19 cellular contexts compared by ENCODE assay signal in the genomic region with DNA sequence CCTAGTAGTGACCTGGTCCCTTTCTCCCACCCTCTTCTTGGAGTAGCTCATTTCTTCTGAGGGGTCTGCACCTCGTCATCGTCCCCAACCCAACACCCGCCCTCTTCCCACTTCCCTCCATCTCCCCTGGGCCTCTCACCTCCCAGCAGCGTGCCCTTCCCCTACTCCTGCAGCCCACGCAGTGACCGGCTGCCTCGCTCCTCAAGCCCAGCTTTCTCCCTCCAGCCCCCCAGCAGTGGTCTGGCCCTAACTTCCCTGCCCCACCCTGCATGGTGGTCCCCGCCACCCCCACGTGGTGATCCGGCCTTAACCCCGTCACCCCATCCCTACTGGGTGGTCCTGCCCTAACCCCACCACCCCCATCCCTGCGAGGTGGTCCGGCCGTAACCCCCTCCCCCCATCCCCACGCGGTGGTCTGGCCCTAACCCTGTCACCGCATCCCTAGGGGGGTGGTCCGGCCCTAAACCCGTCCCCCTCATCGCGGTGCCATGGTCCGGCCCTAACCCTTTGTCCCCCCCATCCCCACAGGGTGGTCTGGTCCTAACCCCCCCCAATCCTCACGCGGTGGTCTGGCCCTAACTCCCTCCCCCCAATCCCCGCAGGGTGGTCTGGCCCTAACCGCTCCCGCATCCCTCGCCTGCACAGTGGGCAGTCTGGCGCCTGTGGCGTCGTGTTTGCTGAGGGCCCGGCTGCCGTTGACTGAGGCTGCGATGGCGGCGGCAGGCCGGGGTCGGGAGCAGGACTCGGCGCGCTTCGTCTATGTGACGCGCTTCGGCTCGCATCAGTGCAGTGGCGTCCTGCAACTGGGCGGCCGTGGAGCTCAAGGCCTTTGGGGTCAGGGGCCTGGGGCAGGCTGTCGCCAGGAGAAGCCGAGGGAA. TPM values are rescaled to one million over a fixed set of nuclear protein-coding genes. Genes with fewer than 3 reads are reported as not detected.
DNase-seq lines count a peak whose midpoint lies in the region; ATAC-seq and TF ChIP-seq lines count a peak whose summit lies in the region.
"Had no signal": no experiment of that assay in that cellular context is flagged by ENCODE, and none has a peak within 500 bp of the region (broad histone marks: within the 10 kb centered on the region; RNA-seq: fewer than 3 reads in every experiment).

A gene with protein sequence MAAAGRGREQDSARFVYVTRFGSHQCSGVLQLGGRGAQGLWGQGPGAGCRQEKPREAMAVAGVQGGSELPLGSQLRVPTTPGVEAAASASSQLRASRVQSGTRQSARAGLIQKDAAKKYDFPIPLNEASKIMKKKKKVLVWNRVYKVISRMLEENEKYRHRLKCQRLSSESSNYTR (plus strand): TSS at position 617 of the 878 bp plus-strand sequence. CDS start 94 bp downstream, at position 711.

- BruUV-seq in OCI-LY7 (replicated peaks; lab: Mats Ljungman, UMichigan), result no TSS peak

- no peaks in the 10 kb centered on the region for H3K79me2 ChIP-seq in OCI-LY7 (ENCODE audit: insufficient read depth, low read depth, low read length)

- no peaks in the 10 kb centered on the region for H4K20me1 ChIP-seq in OCI-LY7 (ENCODE audit: insufficient read depth, low read length)
- H4K20me1 ChIP-seq: BLaER1 had no signal

- TF ChIP-seq CTCF in left ventricle myocardium inferior (IDR thresholded peaks at IDR 0.05; ENCODE audit: borderline replicate concordance) (no peak), OCI-LY7 (conservative IDR thresholded peaks at IDR 0.05; ENCODE audit: low read length) (no peak), upper lobe of right lung (IDR thresholded peaks at IDR 0.05) (no peak), foreskin fibroblast (IDR thresholded peaks at IDR 0.05; ENCODE audit: low read depth, low read length) (no peak)

- DNase-seq in Right ventricle myocardium inferior (ENCODE audit: missing footprints) (peak; percentile 56), left ventricle myocardium inferior (no peak), OCI-LY7 (ENCODE audit: low spot score) (no peak), iPS-NIHi11 (ENCODE audit: low spot score) (peak; percentile 42), upper lobe of right lung (no peak), NCI-H748 treated with DMSO at 0.1 percent for 48 hours (lab: John Stamatoyannopoulos, UW) (no peak), foreskin fibroblast (no peak)
- DNase-seq: 8988T; CD4-positive, alpha-beta memory T cell; DMS153; DMS79; GF-D8; IMR-90 had no signal

- H3K36me3 ChIP-seq in left ventricle myocardium inferior (no peaks in the 10 kb centered on the region), OCI-LY7 (ENCODE audit: insufficient read depth, low read length) (no peaks in the 10 kb centered on the region), upper lobe of right lung (no peaks in the 10 kb centered on the region)
- H3K36me3 ChIP-seq: BLaER1, HAP-1 had no signal

- ATAC-seq in Right ventricle myocardium inferior (no peak), upper lobe of right lung (peak; percentile 42), GM21576 (IDR thresholded peaks at IDR 0.05; ENCODE audit: unreplicated experiment) (no peak)

- no peak within 1 kb of the TSS for H3K4me3 ChIP-seq in left ventricle myocardium inferior
- no peak within 1 kb of the TSS for H3K4me3 ChIP-seq in OCI-LY7 (ENCODE audit: low read depth, low read length, poor library complexity, severe bottlenecking)
- no peak within 1 kb of the TSS for H3K4me3 ChIP-seq in upper lobe of right lung
- no peak within 1 kb of the TSS for H3K4me3 ChIP-seq in foreskin fibroblast (ENCODE audit: low read depth in 1 of 2, low read length in 2 of 2)
- H3K4me3 ChIP-seq: BLaER1, HAP-1 had no signal

- H2AFZ ChIP-seq in OCI-LY7 (ENCODE audit: low read length), result peak within 1 kb of the TSS; percentile 39; the same call in 1 of the 2 replicates

- H3K9me3 ChIP-seq in left ventricle myocardium inferior (replicated peaks) (no peaks in the 10 kb centered on the region), OCI-LY7 (ENCODE audit: low read length) (no peaks in the 10 kb centered on the region), upper lobe of right lung (no peaks in the 10 kb centered on the region)
- H3K9me3 ChIP-seq: HAP-1 had no signal

- intact Hi-C loops in Right ventricle myocardium inferior (cut with DNase I), result no loop called here
- intact Hi-C loops in left ventricle myocardium inferior (cut with micrococcal nuclease), result no loop called here
- intact Hi-C loops in OCI-LY7 (cut with micrococcal nuclease; ENCODE audit: unreplicated experiment), result no loop called here
- intact Hi-C loops in upper lobe of right lung (cut with DNase I), result no loop called here

- H3K4me2 ChIP-seq in OCI-LY7 (ENCODE audit: low read length), result no peak within 1 kb of the TSS; the same call in 1 of the 2 replicates
- H3K4me2 ChIP-seq: BLaER1 had no signal

- POLR2A ChIA-PET in OCI-LY7 (lab: Charles Lee), result no interaction called here

- no peaks in the 10 kb centered on the region for H3K9me2 ChIP-seq in OCI-LY7 (ENCODE audit: insufficient read depth, low read length)

- H3K4me1 ChIP-seq in left ventricle myocardium inferior (no peaks in the 10 kb centered on the region), OCI-LY7 (ENCODE audit: insufficient read depth, low read length, poor library complexity, severe bottlenecking) (peaks cover 8% of the 10 kb centered on the region), upper lobe of right lung (no peaks in the 10 kb centered on the region)
- H3K4me1 ChIP-seq: BLaER1, HAP-1 had no signal

- no peaks in the 10 kb centered on the region for H3K27me3 ChIP-seq in left ventricle myocardium inferior (ENCODE audit: low read depth)
- H3K27me3 ChIP-seq in upper lobe of right lung, result no peaks in the 10 kb centered on the region
- H3K27me3 ChIP-seq: BLaER1 had no signal

- no peak within 1 kb of the TSS for H3K27ac ChIP-seq in left ventricle myocardium inferior (replicated peaks)
- no peak within 1 kb of the TSS for H3K27ac ChIP-seq in OCI-LY7 (ENCODE audit: low read depth, low read length, poor library complexity, severe bottlenecking)
- no peak within 1 kb of the TSS for H3K27ac ChIP-seq in upper lobe of right lung
- H3K27ac ChIP-seq: BLaER1 had no signal

- CTCF ChIA-PET in OCI-LY7 (lab: Charles Lee; ENCODE audit: unreplicated experiment), result interaction anchor here (0.6 kb wide), 1 partner anchor 36 kb away, joined by 9 read pairs; no protein-coding TSS in a partner anchor

RNA-seq across cellular contexts. Expression of the gene that starts here (rescaled TPM):
- total RNA-seq in Right ventricle myocardium inferior (0.16 TPM), left ventricle myocardium inferior (0.08 TPM), OCI-LY7 (2022) (not detected in 2 replicates), upper lobe of right lung (not detected)
- not detected in 2 replicates for total RNA-seq in OCI-LY7 (2014; rRNA removed; shearing (Covaris generic))
- total RNA-seq: A673; CD4-positive, alpha-beta memory T cell; Daoy; H4; IMR-90 had no signal

Comparison
In these comparisons a context has a peak if more than half of its experiments do, and no peak if none do; other contexts are left out.
1. Peak in DNase-seq in Right ventricle myocardium inferior; RNA of the gene not detected or under 1 TPM.
2. Peak in ATAC-seq in upper lobe of right lung; RNA of the gene not detected or under 1 TPM.